Comparison of ENCODE assay signal across 18 cellular contexts in genomic region chr9:110520120-110520701, GRCh38. TPM values are rescaled to one million over a fixed set of nuclear protein-coding genes. Genes with fewer than 3 reads are reported as not detected.
DNase-seq lines count a peak whose midpoint lies in the region; ATAC-seq, FAIRE-seq and TF ChIP-seq lines count a peak whose summit lies in the region.
"Had no signal": no experiment of that assay in that cellular context is flagged by ENCODE, and none has a peak within 500 bp of the region (broad histone marks: within the 10 kb centered on the region; RNA-seq: fewer than 3 reads in every experiment).

No MANE protein-coding gene starts in this region.

- peak; percentile 93 for ATAC-seq in sciatic nerve
- no peak for ATAC-seq in HG03097 (IDR thresholded peaks at IDR 0.05; ENCODE audit: low FRiP score, unreplicated experiment)
- ATAC-seq in GM19328 (IDR thresholded peaks at IDR 0.05; ENCODE audit: unreplicated experiment) = no peak
- ATAC-seq: activated CD4-positive, CD25-positive, alpha-beta regulatory T cell treated with anti-CD3 and anti-CD28 coated beads, Interleukin-2, amount 50 U/mL, for 24 hours; foreskin keratinocyte had no signal

- no peak overlapping the region for H3K4me3 ChIP-seq in fibroblast of the aortic adventitia (ENCODE audit: low read depth, low read length)
- H3K4me3 ChIP-seq: tibial artery had no signal

- DNase-seq in AG08395 (ENCODE audit: low spot score) (peak; percentile 42), RPMI7951 (ENCODE audit: low read depth) (peak; percentile 50), fibroblast of the aortic adventitia (ENCODE audit: low read depth) (peak; percentile 98), sciatic nerve (ENCODE audit: low spot score) (no peak), D721Med (ENCODE audit: insufficient read length, low spot score) (no peak), 8988T (no peak)
- DNase-seq: activated gamma-delta T cell; foreskin keratinocyte; GF-D8; Kasumi-1; NCI-H1436; nephron progenitor cell; SHP77; stimulated activated CD4-positive, alpha-beta T cell treated with anti-CD3 and anti-CD28 coated beads, Interleukin-1b, Interleukin-23, amount 100 ng/mL, for 48 hours; tibial artery had no signal

- no peak for TF ChIP-seq CTCF in fibroblast of the aortic adventitia (IDR thresholded peaks at IDR 0.05; ENCODE audit: insufficient read depth, low read length)
- no peak for TF ChIP-seq CTCF in D721Med (IDR thresholded peaks at IDR 0.05; ENCODE audit: insufficient read depth, missing control alignments)

- intact Hi-C loops in sciatic nerve (cut with DNase I) = no loop called here

- FAIRE-seq in D721Med (lab: Jason Lieb, UNC) = no peak

RNA-seq across cellular contexts. Expression of gene SVEP1, which starts 59.3 kb away (rescaled TPM):
- total RNA-seq in RPMI7951 (2014; rRNA removed; shearing (Covaris generic)) = 10.9 and 17.2 TPM in 2 replicates
- total RNA-seq in fibroblast of the aortic adventitia (ENCODE audit: low replicate concordance) = 50.2 and 101 TPM in 2 replicates
- total RNA-seq in sciatic nerve = 110 TPM

Comparison
In these comparisons a context has a peak if more than half of its experiments do, and no peak if none do; other contexts are left out.
1. DNase-seq: peak in AG08395 (single experiment), RPMI7951 (single experiment) and fibroblast of the aortic adventitia (single experiment); none in sciatic nerve (single experiment), D721Med (single experiment) and 8988T (single experiment).